Comparison of ENCODE assay signal across 16 cellular contexts in the genomic region with DNA sequence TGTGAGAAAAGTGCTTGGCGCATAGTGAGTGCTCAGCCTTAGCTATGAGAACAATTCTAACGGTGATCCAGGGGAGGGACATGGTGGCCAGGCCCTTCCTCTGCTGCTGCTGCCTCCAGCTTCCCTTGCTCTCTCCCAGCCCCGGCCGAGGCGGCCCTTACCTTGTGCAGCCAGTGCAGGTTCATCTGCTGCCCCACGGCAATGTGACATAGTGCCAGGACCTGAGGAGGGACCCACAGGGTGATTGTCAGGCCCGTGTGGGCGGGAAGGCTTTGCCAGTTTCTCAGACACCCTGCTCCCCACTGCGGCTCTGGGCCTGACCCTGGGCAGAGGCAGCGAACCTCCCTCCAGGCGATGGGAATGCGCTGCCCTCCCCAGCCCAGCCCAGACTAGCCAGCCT. TPM values are rescaled to one million over a fixed set of nuclear protein-coding genes. Genes with fewer than 3 reads are reported as not detected.
DNase-seq lines count a peak whose midpoint lies in the region; ATAC-seq and TF ChIP-seq lines count a peak whose summit lies in the region.
"Had no signal": no experiment of that assay in that cellular context is flagged by ENCODE, and none has a peak within 500 bp of the region (broad histone marks: within the 10 kb centered on the region; RNA-seq: fewer than 3 reads in every experiment).

No MANE protein-coding gene starts in this region.

- H3K79me1 ChIP-seq in H9 (ENCODE audit: insufficient read depth, low read depth, low read length, poor library complexity, severe bottlenecking) = no peaks in the 10 kb centered on the region

- no peaks in the 10 kb centered on the region for H3K23me2 ChIP-seq in H9 (ENCODE audit: insufficient read length, low read depth, low read length, poor library complexity, severe bottlenecking)

- no peak overlapping the region for H3K4me3 ChIP-seq in lower lobe of right lung
- no peak overlapping the region for H3K4me3 ChIP-seq in upper lobe of right lung
- no peak overlapping the region for H3K4me3 ChIP-seq in coronary artery
- H3K4me3 ChIP-seq: BLaER1 had no signal

- H3K36me3 ChIP-seq in lower lobe of right lung = no peaks in the 10 kb centered on the region
- H3K36me3 ChIP-seq in upper lobe of right lung = no peaks in the 10 kb centered on the region
- H3K36me3 ChIP-seq: BLaER1 had no signal

- no peak overlapping the region for H2BK120ac ChIP-seq in H9 (ENCODE audit: low read depth, low read length, poor library complexity, severe bottlenecking)

- H2BK15ac ChIP-seq in H9 (ENCODE audit: low read depth, low read length) = no peak overlapping the region

- no peaks in the 10 kb centered on the region for H3K9me3 ChIP-seq in H9 (ENCODE audit: control insufficient read depth, low read depth, low read length)
- H3K9me3 ChIP-seq in lower lobe of right lung = no peaks in the 10 kb centered on the region
- no peaks in the 10 kb centered on the region for H3K9me3 ChIP-seq in upper lobe of right lung
- H3K9me3 ChIP-seq: BLaER1 had no signal

- H3K27me3 ChIP-seq in H9 (ENCODE audit: insufficient read depth, low read length) = no peaks in the 10 kb centered on the region
- no peaks in the 10 kb centered on the region for H3K27me3 ChIP-seq in lower lobe of right lung (ENCODE audit: low read depth)
- no peaks in the 10 kb centered on the region for H3K27me3 ChIP-seq in upper lobe of right lung
- H3K27me3 ChIP-seq: BLaER1 had no signal

- H4K91ac ChIP-seq in H9 (ENCODE audit: insufficient read length, low read depth, low read length) = no peak overlapping the region

- H2AK5ac ChIP-seq in H9 (ENCODE audit: insufficient read length, low read length) = no peak overlapping the region

- H3K56ac ChIP-seq in H9 (ENCODE audit: insufficient read length, low read depth, low read length) = no peak overlapping the region

- peaks cover 12% of the 10 kb centered on the region in 2 experiments for H3K4me1 Mint-ChIP-seq in H9
- H3K4me1 Mint-ChIP-seq: CD14-positive monocyte had no signal

- no peaks in the 10 kb centered on the region for H3K79me2 ChIP-seq in H9 (ENCODE audit: insufficient read depth, low read length)

- H3K4me1 ChIP-seq in H9 (ENCODE audit: insufficient read depth, low read length) (no peaks in the 10 kb centered on the region), lower lobe of right lung (no peaks in the 10 kb centered on the region), upper lobe of right lung (no peaks in the 10 kb centered on the region)
- H3K4me1 ChIP-seq: BLaER1 had no signal

- H3K27ac ChIP-seq in H9 (ENCODE audit: insufficient read length, low read depth, low read length) = no peak overlapping the region
- no peak overlapping the region for H3K27ac ChIP-seq in lower lobe of right lung
- no peak overlapping the region for H3K27ac ChIP-seq in upper lobe of right lung
- no peak overlapping the region for H3K27ac ChIP-seq in coronary artery
- H3K27ac ChIP-seq: BLaER1 had no signal

- H4K8ac ChIP-seq in H9 (replicated peaks; ENCODE audit: insufficient read length, low read depth, low read length) = no peak overlapping the region

- H2BK20ac ChIP-seq in H9 (ENCODE audit: low read depth, low read length, poor library complexity, severe bottlenecking) = no peak overlapping the region

- no peak overlapping the region for H2BK5ac ChIP-seq in H9 (ENCODE audit: insufficient read length, low read length)

- no peak for ATAC-seq in lower lobe of right lung
- ATAC-seq in upper lobe of right lung = peak; percentile 9
- no peak for ATAC-seq in HG02938 (IDR thresholded peaks at IDR 0.05; ENCODE audit: unreplicated experiment)
- ATAC-seq: HCT116 had no signal

- no peak overlapping the region for H3K9ac ChIP-seq in H9 (ENCODE audit: extremely low read depth, insufficient read length, low read length)
- H3K9ac ChIP-seq: BLaER1 had no signal

- TF ChIP-seq CTCF in H9 (conservative IDR thresholded peaks at IDR 0.05) (no peak), lower lobe of right lung (IDR thresholded peaks at IDR 0.05) (no peak), upper lobe of right lung (IDR thresholded peaks at IDR 0.05) (no peak), coronary artery (IDR thresholded peaks at IDR 0.05) (no peak)

- no peak overlapping the region for H4K5ac ChIP-seq in H9 (ENCODE audit: insufficient read length, low read depth, low read length)

- intact Hi-C loops in lower lobe of right lung (cut with DNase I) = no loop called here
- intact Hi-C loops in upper lobe of right lung (cut with DNase I) = no loop called here

- H3K23ac ChIP-seq in H9 (ENCODE audit: insufficient read length, low read depth, low read length) = no peak overlapping the region

- H4K20me1 ChIP-seq in H9 (ENCODE audit: control insufficient read depth, insufficient read depth, insufficient read length) = no peaks in the 10 kb centered on the region
- H4K20me1 ChIP-seq: BLaER1 had no signal

- H3K27ac Mint-ChIP-seq in H9 = no peak overlapping the region
- H3K27ac Mint-ChIP-seq: HFFc6 had no signal

- H3K4me2 ChIP-seq in H9 (ENCODE audit: insufficient read depth, insufficient read length, low read length) = no peak overlapping the region
- H3K4me2 ChIP-seq: BLaER1 had no signal

- H3K14ac ChIP-seq in H9 (ENCODE audit: insufficient read depth, low read length) = peak overlapping the region; percentile 25; the same call in 1 of the 2 replicates

- no peak overlapping the region for H3K4me3 Mint-ChIP-seq in H9
- H3K4me3 Mint-ChIP-seq: CD14-positive monocyte; CD4-positive, alpha-beta memory T cell; HFFc6 had no signal

- no peaks in the 10 kb centered on the region for H3K27me3 Mint-ChIP-seq in H9 (ENCODE audit: low read depth)
- H3K27me3 Mint-ChIP-seq: CD4-positive, alpha-beta memory T cell had no signal

- H3K18ac ChIP-seq in H9 (ENCODE audit: insufficient read length, low read depth, low read length) = no peak overlapping the region

- H2AFZ ChIP-seq in H9 (ENCODE audit: low read length) = no peak overlapping the region

- no peak overlapping the region for H3T11ph ChIP-seq in H9 (ENCODE audit: low read length)

- in situ Hi-C loops in G401 (cut with HindIII; ENCODE audit: low sequenced_read_pairs) = no loop called here

- H3K4ac ChIP-seq in H9 (ENCODE audit: low read depth, low read length) = no peak overlapping the region

- no peaks in the 10 kb centered on the region for H3K9me3 Mint-ChIP-seq in H9
- H3K9me3 Mint-ChIP-seq: CD4-positive, alpha-beta memory T cell; HFFc6 had no signal

- WGBS in H9 (ENCODE audit: extremely low coverage, insufficient read length, low lambda C conversion rate) = no CpG with 5 or more reads among the region's 12 CpGs

- no peaks in the 10 kb centered on the region; a peak in 1 of 7 replicates for H3K36me3 Mint-ChIP-seq in H9 (ENCODE audit: insufficient read depth in 1 of 3, low read depth in 3 of 3)

- H2BK12ac ChIP-seq in H9 (ENCODE audit: insufficient read length, low read depth, low read length) = no peak overlapping the region

- DNase-seq in G401 (ENCODE audit: low spot score) (peak; percentile 26), H9 (no peak), lower lobe of right lung (peak; percentile 39), upper lobe of right lung (no peak), coronary artery (ENCODE audit: low spot score) (no peak), putamen (ENCODE audit: low spot score) (no peak)
- DNase-seq: 8988T; CD4-positive, alpha-beta memory T cell; DMS153; DMS79; GF-D8; HFFc6 had no signal

RNA-seq across cellular contexts. Expression of a gene that starts 23.6 kb away (rescaled TPM):
- not detected in 2 replicates for total RNA-seq in G401 (2014; rRNA removed; shearing (Covaris generic))
- total RNA-seq in H9 (2021) = 0.72 and 0.83 TPM in 2 replicates
- 2.6 TPM for total RNA-seq in lower lobe of right lung
- 3.4 TPM for total RNA-seq in upper lobe of right lung
- total RNA-seq: HFFc6 had no signal

RNA-seq across cellular contexts. Expression of a gene that starts 57.3 kb away (rescaled TPM):
- 2,959 and 3,951 TPM in 2 replicates for total RNA-seq in G401 (2014; rRNA removed; shearing (Covaris generic))
- total RNA-seq in H9 (2021) (3,765 and 3,814 TPM in 2 replicates), lower lobe of right lung (1,761 TPM), upper lobe of right lung (1,778 TPM)

Comparison
In these comparisons a context has a peak if more than half of its experiments do, and no peak if none do; other contexts are left out.
1. DNase-seq: peak in G401 (single experiment) and lower lobe of right lung (single experiment); none in H9 (single experiment), upper lobe of right lung (single experiment), coronary artery (single experiment) and putamen (single experiment).